21 cellular contexts compared by ENCODE assay signal in genomic region chr16:66443269-66443652, GRCh38. TPM values are rescaled to one million over a fixed set of nuclear protein-coding genes. Genes with fewer than 3 reads are reported as not detected.
"Had no signal": no experiment of that assay in that cellular context is flagged by ENCODE, and none has a peak within 500 bp of the region (broad histone marks: within the 10 kb centered on the region; RNA-seq: fewer than 3 reads in every experiment).

No MANE protein-coding gene starts in this region.

- H3K9me3 ChIP-seq: body of pancreas, heart right ventricle, mucosa of descending colon, transverse colon had no signal

- H3K27me3 ChIP-seq: body of pancreas had no signal

- H3K4me1 ChIP-seq: body of pancreas, heart right ventricle, parathyroid adenoma, transverse colon had no signal

- H3K36me3 ChIP-seq: heart right ventricle, transverse colon had no signal

- H3K79me2 ChIP-seq: parathyroid adenoma had no signal

- FAIRE-seq: keratinocyte had no signal

- H3K4me3 ChIP-seq: body of pancreas, heart right ventricle, mucosa of descending colon, transverse colon had no signal

- H3K27ac ChIP-seq: body of pancreas, heart right ventricle, parathyroid adenoma, transverse colon had no signal

- DNase-seq: activated effector memory CD4-positive, alpha-beta T cell treated with anti-CD3 and anti-CD28 coated beads, Interleukin-2, amount 50 U/mL, for 16 hours; activated naive CD4-positive, alpha-beta T cell treated with anti-CD3 and anti-CD28 coated beads, Interleukin-2, amount 10 ng/mL, durations not matched to agents 7 days and 5 days; amygdala; body of pancreas; central memory CD4-positive, alpha-beta T cell; dermis blood vessel endothelial cell; effector CD8-positive, alpha-beta T cell; heart right ventricle; left colon; mucosa of descending colon; naive B cell; nucleus accumbens; stimulated activated CD4-positive, alpha-beta T cell treated with anti-CD3 and anti-CD28 coated beads, Interleukin-2, amount 100 ng/mL, for 48 hours; stimulated activated CD8-positive, alpha-beta memory T cell treated with anti-CD3 and anti-CD28 coated beads, Interleukin-4, amount 100 ng/mL, for 48 hours; stimulated activated naive B cell treated with anti-CD40 and anti-IgM and Interleukin-4, amounts not matched to agents 10 μg/mL and 1 μg/mL and 100 μg/mL, for 72 hours; T1000; transverse colon had no signal

- H3K9ac ChIP-seq: parathyroid adenoma had no signal

- ATAC-seq: body of pancreas; left colon; mucosa of descending colon; sciatic nerve; stimulated activated naive B cell treated with anti-CD40 and anti-IgM and Interleukin-4, amounts not matched to agents 10 μg/mL and 1 μg/mL and 100 μg/mL, for 72 hours had no signal

- H2AFZ ChIP-seq: parathyroid adenoma had no signal

RNA-seq across cellular contexts. Expression of gene BEAN1, which starts 16.2 kb away (rescaled TPM):
- total RNA-seq: body of pancreas, left colon, WTC11 had no signal
